In the genomic region with DNA sequence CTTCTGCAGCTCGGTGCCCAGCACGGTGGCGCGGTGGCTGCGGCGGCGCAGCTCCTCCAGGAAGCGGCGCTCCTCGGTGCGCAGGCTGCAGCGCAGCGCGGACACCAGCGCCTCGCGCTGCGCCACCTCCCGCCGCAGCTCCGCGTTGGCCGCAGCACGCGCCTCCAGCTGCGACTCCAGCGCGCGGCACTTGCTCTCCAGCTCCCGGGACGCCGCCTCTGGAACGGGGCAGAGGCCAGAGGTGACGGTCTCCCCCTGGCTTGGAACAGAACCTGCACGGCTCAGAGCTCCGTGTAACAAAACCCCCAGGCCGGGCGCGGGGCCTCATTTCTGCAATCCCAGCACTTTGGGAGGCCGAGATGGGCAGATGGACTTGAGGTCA, we compare ENCODE assay signal across 1 cellular context.
TF ChIP-seq lines count a peak whose summit lies in the region.

No MANE protein-coding gene starts in this region.

TF ChIP-seq in WTC11, 78 proteins besides CTCF, POLR2A, EP300 and RAD21 (continued from another document):
- TF ChIP-seq, protein P1, sequence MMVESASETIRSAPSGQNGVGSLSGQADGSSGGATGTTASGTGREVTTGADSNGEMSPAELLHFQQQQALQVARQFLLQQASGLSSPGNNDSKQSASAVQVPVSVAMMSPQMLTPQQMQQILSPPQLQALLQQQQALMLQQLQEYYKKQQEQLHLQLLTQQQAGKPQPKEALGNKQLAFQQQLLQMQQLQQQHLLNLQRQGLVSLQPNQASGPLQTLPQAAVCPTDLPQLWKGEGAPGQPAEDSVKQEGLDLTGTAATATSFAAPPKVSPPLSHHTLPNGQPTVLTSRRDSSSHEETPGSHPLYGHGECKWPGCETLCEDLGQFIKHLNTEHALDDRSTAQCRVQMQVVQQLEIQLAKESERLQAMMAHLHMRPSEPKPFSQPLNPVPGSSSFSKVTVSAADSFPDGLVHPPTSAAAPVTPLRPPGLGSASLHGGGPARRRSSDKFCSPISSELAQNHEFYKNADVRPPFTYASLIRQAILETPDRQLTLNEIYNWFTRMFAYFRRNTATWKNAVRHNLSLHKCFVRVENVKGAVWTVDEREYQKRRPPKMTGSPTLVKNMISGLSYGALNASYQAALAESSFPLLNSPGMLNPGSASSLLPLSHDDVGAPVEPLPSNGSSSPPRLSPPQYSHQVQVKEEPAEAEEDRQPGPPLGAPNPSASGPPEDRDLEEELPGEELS (CRISPR knock-in tag; IDR thresholded peaks at IDR 0.05): peak; percentile 96
